ENCODE assay signal across 8 cellular contexts in genomic region chr11:74783241-74783871, GRCh38. TPM values are rescaled to one million over a fixed set of nuclear protein-coding genes. Genes with fewer than 3 reads are reported as not detected.
A peak's percentile ranks its signal among the peaks of the same experiment; 100 is the strongest.
DNase-seq lines count a peak whose midpoint lies in the region; ATAC-seq, FAIRE-seq and TF ChIP-seq lines count a peak whose summit lies in the region.

No MANE protein-coding gene starts in this region.

- CTCF ChIA-PET in OCI-LY7 (lab: Charles Lee; ENCODE audit: unreplicated experiment): no interaction called here

- H3K27me3 ChIP-seq in small intestine (ENCODE audit: control insufficient read depth in 2 of 2, insufficient read depth in 2 of 2, low read length in 2 of 2): no peaks in the 10 kb centered on the region
- H3K27me3 ChIP-seq in BE2C: no peaks in the 10 kb centered on the region

- no peaks in the 10 kb centered on the region for H3K9me2 ChIP-seq in OCI-LY7 (ENCODE audit: insufficient read depth, low read length)

- peaks cover 28% of the 10 kb centered on the region for H3K4me1 ChIP-seq in OCI-LY7 (ENCODE audit: insufficient read depth, low read length, poor library complexity, severe bottlenecking)
- H3K4me1 ChIP-seq in small intestine (ENCODE audit: control insufficient read depth in 2 of 2, insufficient read depth in 1 of 2, low read depth in 1 of 2, low read length in 1 of 2): peaks cover 0 to 7% of the 10 kb centered on the region in 2 donors
- H3K4me1 ChIP-seq in BE2C: no peaks in the 10 kb centered on the region; the same call in 1 of the 2 replicates

- H3K9me3 ChIP-seq in OCI-LY7 (ENCODE audit: low read length) (no peaks in the 10 kb centered on the region), small intestine (ENCODE audit: control insufficient read depth, low read depth) (no peaks in the 10 kb centered on the region), BE2C (no peaks in the 10 kb centered on the region)

- intact Hi-C loops in OCI-LY7 (cut with micrococcal nuclease; ENCODE audit: unreplicated experiment): no loop called here

- H2AFZ ChIP-seq in OCI-LY7 (ENCODE audit: low read length): no peak overlapping the region

- TF ChIP-seq CTCF in OCI-LY7 (conservative IDR thresholded peaks at IDR 0.05; ENCODE audit: low read length): no peak
- no peak for TF ChIP-seq CTCF in epithelial cell of proximal tubule (conservative IDR thresholded peaks at IDR 0.05; ENCODE audit: low read depth, low read length)
- TF ChIP-seq CTCF in BE2C (IDR thresholded peaks at IDR 0.05; ENCODE audit: low read depth, low read length): no peak

- H3K79me2 ChIP-seq in OCI-LY7 (ENCODE audit: insufficient read depth, low read depth, low read length): peaks cover 82% of the 10 kb centered on the region; the same call in 1 of the 2 replicates

- H3K27ac ChIP-seq in OCI-LY7 (ENCODE audit: low read depth, low read length, poor library complexity, severe bottlenecking): peak overlapping the region; percentile 46
- H3K27ac ChIP-seq in small intestine (ENCODE audit: low read depth in 1 of 2, low read length in 1 of 2): no peak overlapping the region

- H3K36me3 ChIP-seq in OCI-LY7 (ENCODE audit: insufficient read depth, low read length): peaks cover 27% of the 10 kb centered on the region
- no peaks in the 10 kb centered on the region for H3K36me3 ChIP-seq in small intestine (ENCODE audit: control insufficient read depth in 2 of 2, insufficient read depth in 2 of 2, low read length in 2 of 2)
- H3K36me3 ChIP-seq in BE2C: no peaks in the 10 kb centered on the region

- DNase-seq in activated CD4-positive, CD25-positive, alpha-beta regulatory T cell treated with anti-CD3 and anti-CD28 coated beads, Interleukin-2, amount 50 U/mL, for 72 hours: no peak
- DNase-seq in OCI-LY7 (ENCODE audit: low spot score): peak; percentile 60
- peak; percentile 33 for DNase-seq in epithelial cell of proximal tubule (ENCODE audit: low read depth)
- DNase-seq in small intestine: peak; percentile 35
- DNase-seq in BE2C: no peak
- no peak for DNase-seq in NCI-H2081 (lab: John Stamatoyannopoulos, UW)

- BruUV-seq in OCI-LY7 (replicated peaks; lab: Mats Ljungman, UMichigan): no TSS peak

- H3K4me2 ChIP-seq in OCI-LY7 (ENCODE audit: low read length): peak overlapping the region; percentile 76

- H4K20me1 ChIP-seq in OCI-LY7 (ENCODE audit: insufficient read depth, low read length): no peaks in the 10 kb centered on the region; the same call in 1 of the 2 replicates

- FAIRE-seq in small intestine (lab: Jason Lieb, UNC): no peak

- peak; percentile 56 to 65 for ATAC-seq in activated CD4-positive, CD25-positive, alpha-beta regulatory T cell treated with anti-CD3 and anti-CD28 coated beads, Interleukin-2, amount 50 U/mL, for 24 hours
- ATAC-seq in HG02678 (IDR thresholded peaks at IDR 0.05; ENCODE audit: unreplicated experiment): peak; percentile 79

- POLR2A ChIA-PET in OCI-LY7 (lab: Charles Lee): interaction anchor here (0.6 to 1.4 kb wide), 2 partner anchors 13 to 33 kb away, joined by 3 to 6 read pairs; no protein-coding TSS in a partner anchor

- WGBS in small intestine, 3 donors: 43 to 68% (median 61%) methylated on average over 2 of the region's 2 CpGs

- peak overlapping the region; percentile 31 for H3K4me3 ChIP-seq in OCI-LY7 (ENCODE audit: low read depth, low read length, poor library complexity, severe bottlenecking)
- H3K4me3 ChIP-seq in epithelial cell of proximal tubule (ENCODE audit: low read depth, low read length): no peak overlapping the region
- no peak overlapping the region for H3K4me3 ChIP-seq in small intestine (ENCODE audit: low read depth in 1 of 2, low read length in 2 of 2)
- H3K4me3 ChIP-seq in BE2C (ENCODE audit: low read depth, low read length): no peak overlapping the region

RNA-seq across cellular contexts. Expression of gene RNF169, which starts 34.7 kb away (rescaled TPM):
- 16.4 and 16.9 TPM in 2 replicates for total RNA-seq in OCI-LY7 (2014; rRNA removed; shearing (Covaris generic))
- total RNA-seq in OCI-LY7 (2022) (18.0 and 19.9 TPM in 2 replicates), epithelial cell of proximal tubule (10.3 and 11.7 TPM in 2 replicates)
- 1 to 10 TPM; 1.4 to 3.7 (median 2.0) TPM for polyA plus RNA-seq in small intestine
- polyA plus RNA-seq in BE2C (2012; ENCODE audit: insufficient read depth, insufficient read length, low read depth): 3.0 TPM

RNA-seq across cellular contexts. Expression of gene CHRDL2, which starts 52.1 kb away (rescaled TPM):
- not detected in 2 replicates for total RNA-seq in OCI-LY7 (2014; rRNA removed; shearing (Covaris generic))
- total RNA-seq in OCI-LY7 (2022) (not detected in 2 replicates), epithelial cell of proximal tubule (not detected in 2 replicates)
- 1 to 10 TPM; 1.9 to 8.0 (median 3.1) TPM for polyA plus RNA-seq in small intestine
- polyA plus RNA-seq in BE2C (2012; ENCODE audit: insufficient read depth, insufficient read length, low read depth): not detected

Comparison
In these comparisons a context has a peak if more than half of its experiments do, and no peak if none do; other contexts are left out.
1. DNase-seq: peak in OCI-LY7 (single experiment), epithelial cell of proximal tubule (single experiment) and small intestine (single experiment); none in activated CD4-positive, CD25-positive, alpha-beta regulatory T cell treated with anti-CD3 and anti-CD28 coated beads, Interleukin-2, amount 50 U/mL, for 72 hours (single experiment), BE2C (single experiment) and NCI-H2081 (0 of 2).